Comparison of ENCODE assay signal across 7 cellular contexts in genomic region chr19:39824143-39825092, GRCh38. TPM values are rescaled to one million over a fixed set of nuclear protein-coding genes. Genes with fewer than 3 reads are reported as not detected.
DNase-seq lines count a peak whose midpoint lies in the region; ATAC-seq lines count a peak whose summit lies in the region.

No MANE protein-coding gene starts in this region.

- DNase-seq in NCI-H2196 treated with DMSO at 0.1 percent for 48 hours (lab: John Stamatoyannopoulos, UW; ENCODE audit: unreplicated experiment) (peak; percentile 98), dermis microvascular lymphatic vessel endothelial cell (ENCODE audit: low read depth in 2 of 2) (peak; percentile 85 to 94), left lobe of liver (ENCODE audit: low spot score) (peak; percentile 90)
- DNase-seq in activated CD4-positive, alpha-beta T cell treated with anti-CD3 and anti-CD28 coated beads for 48 hours = peak; percentile 91
- DNase-seq in stimulated activated CD4-positive, alpha-beta T cell treated with anti-CD3 and anti-CD28 coated beads, Interleukin-1b, Interleukin-23, amount 100 ng/mL, for 48 hours = peak; percentile 90

- ATAC-seq in GM18520 (IDR thresholded peaks at IDR 0.05; ENCODE audit: unreplicated experiment) (peak; percentile 76), HG03039 (IDR thresholded peaks at IDR 0.05; ENCODE audit: unreplicated experiment) (peak; percentile 77), left lobe of liver (peak; percentile 97)

RNA-seq across cellular contexts. Expression of gene DYRK1B, which starts 9.5 kb away (rescaled TPM):
- total RNA-seq in dermis microvascular lymphatic vessel endothelial cell = 9.2 and 16.1 TPM in 2 replicates
- total RNA-seq in left lobe of liver = 5.5 TPM

RNA-seq across cellular contexts. Expression of gene FBL, which starts 21.8 kb away (rescaled TPM):
- 164 and 231 TPM in 2 replicates for total RNA-seq in dermis microvascular lymphatic vessel endothelial cell
- total RNA-seq in left lobe of liver = 43.0 TPM

RNA-seq across cellular contexts. Expression of gene LEUTX, which starts 45.8 kb away (rescaled TPM):
- not detected in 2 replicates for total RNA-seq in dermis microvascular lymphatic vessel endothelial cell
- not detected for total RNA-seq in left lobe of liver

Comparison
In these comparisons a context has a peak if more than half of its experiments do, and no peak if none do; other contexts are left out.
1. Peak in every context shown above with its lines: DNase-seq and ATAC-seq.